In the genomic region with DNA sequence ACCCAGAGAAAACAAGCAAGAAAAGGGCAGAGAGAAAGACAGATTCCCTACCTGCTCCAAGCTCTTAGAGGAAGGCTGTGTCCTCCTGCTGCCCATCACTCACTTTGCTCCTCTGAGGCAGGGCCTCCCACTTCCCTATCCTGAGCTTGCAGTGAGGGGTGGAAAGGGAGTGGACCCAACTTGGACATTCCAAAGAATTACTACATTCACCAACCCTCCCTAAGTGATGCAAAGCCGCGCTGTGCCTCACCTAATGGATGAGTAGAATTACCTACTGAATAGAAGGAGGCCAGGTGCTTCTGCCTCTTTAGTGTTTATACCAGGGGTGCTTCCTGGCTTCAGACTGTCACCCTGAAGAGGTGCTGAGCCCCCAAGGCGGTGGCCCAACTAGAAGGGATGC, we compare ENCODE assay signal across 21 cellular contexts. TPM values are rescaled to one million over a fixed set of nuclear protein-coding genes. Genes with fewer than 3 reads are reported as not detected.
A peak's percentile ranks its signal among the peaks of the same experiment; 100 is the strongest.
DNase-seq lines count a peak whose midpoint lies in the region; ATAC-seq and TF ChIP-seq lines count a peak whose summit lies in the region.
"Had no signal": no experiment of that assay in that cellular context is flagged by ENCODE, and none has a peak within 500 bp of the region (broad histone marks: within the 10 kb centered on the region; RNA-seq: fewer than 3 reads in every experiment).

No MANE protein-coding gene starts in this region.

- H3K36me3 Mint-ChIP-seq in CD8-positive, alpha-beta memory T cell = peaks cover 0 to 9% (median 0%) of the 10 kb centered on the region in 3 donors
- H3K36me3 Mint-ChIP-seq in chondrocyte (ENCODE audit: low read depth) = no peaks in the 10 kb centered on the region
- H3K36me3 Mint-ChIP-seq in natural killer cell = no peaks in the 10 kb centered on the region
- no peaks in the 10 kb centered on the region for H3K36me3 Mint-ChIP-seq in activated CD4-positive, alpha-beta memory T cell treated with anti-CD3 and anti-CD28 coated beads for 36 hours
- H3K36me3 Mint-ChIP-seq in activated T-helper 1 cell treated with anti-CD3 and anti-CD28 coated beads, Interleukin-12 subunit alpha, Interleukin-12 subunit beta, Interleukin-2, Interleukin-4 antibody, amounts not matched to agents 30 ng/mL and 10 ng/mL and 1 ng/mL, durations not matched to agents 14 hours and 24 hours and 36 hours (ENCODE audit: low read depth) = no peaks in the 10 kb centered on the region

- peak overlapping the region; percentile 90 to 98 (median 95) for H3K4me3 Mint-ChIP-seq in CD8-positive, alpha-beta memory T cell
- H3K4me3 Mint-ChIP-seq in chondrocyte (ENCODE audit: unreplicated experiment) (peak overlapping the region; percentile 86), natural killer cell (peak overlapping the region; percentile 98)
- no peak overlapping the region for H3K4me3 Mint-ChIP-seq in activated CD4-positive, alpha-beta memory T cell treated with anti-CD3 and anti-CD28 coated beads for 36 hours
- H3K4me3 Mint-ChIP-seq in activated T-helper 1 cell treated with anti-CD3 and anti-CD28 coated beads, Interleukin-12 subunit alpha, Interleukin-12 subunit beta, Interleukin-2, Interleukin-4 antibody, amounts not matched to agents 30 ng/mL and 10 ng/mL and 1 ng/mL, durations not matched to agents 14 hours and 24 hours and 36 hours = no peak overlapping the region

- POLR2A ChIA-PET in CD8-positive, alpha-beta memory T cell (lab: Charles Lee) = interaction anchor here (1.2 kb wide), 1 partner anchor 16 kb away, joined by 4 read pairs; no protein-coding TSS in a partner anchor
- POLR2A ChIA-PET in activated CD4-positive, alpha-beta memory T cell treated with anti-CD3 and anti-CD28 coated beads for 36 hours (lab: Charles Lee) = no interaction called here

- no peaks in the 10 kb centered on the region for H3K79me2 ChIP-seq in ACC112 (ENCODE audit: control insufficient read depth, insufficient read depth, low read length, unreplicated experiment)

- no peak for ATAC-seq in natural killer cell
- ATAC-seq: activated CD8-positive, alpha-beta T cell treated with anti-CD3 and anti-CD28 coated beads for 36 hours; K562; stimulated activated naive CD8-positive, alpha-beta T cell treated with anti-CD3 and anti-CD28 coated beads, Interleukin-15, amount 100 ng/mL, for 72 hours; upper lobe of right lung had no signal

- H2AFZ ChIP-seq in ACC112 (ENCODE audit: low read length, unreplicated experiment) = peak overlapping the region; percentile 99

- H3K27ac Mint-ChIP-seq in CD8-positive, alpha-beta memory T cell = peak overlapping the region in 6 of 8 donors; percentile 43 to 94 (median 74)
- H3K27ac Mint-ChIP-seq in chondrocyte (ENCODE audit: unreplicated experiment) (no peak overlapping the region), natural killer cell (peak overlapping the region; percentile 60 to 71)
- H3K27ac Mint-ChIP-seq in activated CD4-positive, alpha-beta memory T cell treated with anti-CD3 and anti-CD28 coated beads for 36 hours = no peak overlapping the region
- no peak overlapping the region for H3K27ac Mint-ChIP-seq in activated T-helper 1 cell treated with anti-CD3 and anti-CD28 coated beads, Interleukin-12 subunit alpha, Interleukin-12 subunit beta, Interleukin-2, Interleukin-4 antibody, amounts not matched to agents 30 ng/mL and 10 ng/mL and 1 ng/mL, durations not matched to agents 14 hours and 24 hours and 36 hours
- H3K27ac Mint-ChIP-seq: activated CD8-positive, alpha-beta T cell treated with anti-CD3 and anti-CD28 coated beads for 36 hours; activated T-helper 2 cell treated with anti-CD3 and anti-CD28 coated beads, Interferon-gamma antibody, Interleukin-2, Interleukin-4, amounts not matched to agents 10 μg/mL and 5 μg/mL and 100 μg/mL, durations not matched to agents 14 hours and 24 hours and 36 hours; stimulated activated naive CD8-positive, alpha-beta T cell treated with anti-CD3 and anti-CD28 coated beads, Interleukin-15, amount 100 ng/mL, for 72 hours had no signal

- no peaks in the 10 kb centered on the region for H3K9me3 Mint-ChIP-seq in CD8-positive, alpha-beta memory T cell
- H3K9me3 Mint-ChIP-seq in chondrocyte (ENCODE audit: low read depth) (no peaks in the 10 kb centered on the region), natural killer cell (no peaks in the 10 kb centered on the region)
- no peaks in the 10 kb centered on the region for H3K9me3 Mint-ChIP-seq in activated CD4-positive, alpha-beta memory T cell treated with anti-CD3 and anti-CD28 coated beads for 36 hours
- no peaks in the 10 kb centered on the region for H3K9me3 Mint-ChIP-seq in activated T-helper 1 cell treated with anti-CD3 and anti-CD28 coated beads, Interleukin-12 subunit alpha, Interleukin-12 subunit beta, Interleukin-2, Interleukin-4 antibody, amounts not matched to agents 30 ng/mL and 10 ng/mL and 1 ng/mL, durations not matched to agents 14 hours and 24 hours and 36 hours
- H3K9me3 Mint-ChIP-seq: activated CD8-positive, alpha-beta T cell treated with anti-CD3 and anti-CD28 coated beads for 36 hours; activated T-helper 2 cell treated with anti-CD3 and anti-CD28 coated beads, Interferon-gamma antibody, Interleukin-2, Interleukin-4, amounts not matched to agents 10 μg/mL and 5 μg/mL and 100 μg/mL, durations not matched to agents 14 hours and 24 hours and 36 hours; stimulated activated naive CD8-positive, alpha-beta T cell treated with anti-CD3 and anti-CD28 coated beads, Interleukin-15, amount 100 ng/mL, for 72 hours had no signal

- no peaks in the 10 kb centered on the region for H3K9me3 ChIP-seq in CD8-positive, alpha-beta memory T cell (ENCODE audit: low read length)
- H3K9me3 ChIP-seq in WERI-Rb-1 (ENCODE audit: severe bottlenecking) (no peaks in the 10 kb centered on the region), left ventricle myocardium inferior (replicated peaks) (no peaks in the 10 kb centered on the region)
- H3K9me3 ChIP-seq: adrenal gland, right atrium auricular region, upper lobe of right lung had no signal

- H3K4me1 ChIP-seq in ACC112 (ENCODE audit: control insufficient read depth, insufficient read depth, low read length, unreplicated experiment) (peaks cover 4% of the 10 kb centered on the region), left ventricle myocardium inferior (peaks cover 32% of the 10 kb centered on the region)
- peaks cover 22% of the 10 kb centered on the region for H3K4me1 ChIP-seq in CD8-positive, alpha-beta memory T cell (ENCODE audit: insufficient read depth, low read length)

- no peaks in the 10 kb centered on the region for H3K27me3 ChIP-seq in ACC112 (ENCODE audit: insufficient read depth, low read length)
- peaks cover 27% of the 10 kb centered on the region for H3K27me3 ChIP-seq in CD8-positive, alpha-beta memory T cell (ENCODE audit: insufficient read depth, low read length, poor library complexity, severe bottlenecking)
- peaks cover 99% of the 10 kb centered on the region for H3K27me3 ChIP-seq in WERI-Rb-1 (ENCODE audit: insufficient read depth, low read depth, severe bottlenecking)
- H3K27me3 ChIP-seq in left ventricle myocardium inferior (ENCODE audit: low read depth) = peaks cover 36% of the 10 kb centered on the region
- H3K27me3 ChIP-seq: right atrium auricular region had no signal

- H3K4me3 ChIP-seq in ACC112 (ENCODE audit: low read depth, low read length) (peak overlapping the region; percentile 80), WERI-Rb-1 (ENCODE audit: low read depth, low read length) (no peak overlapping the region), left ventricle myocardium inferior (no peak overlapping the region)
- H3K4me3 ChIP-seq in CD8-positive, alpha-beta memory T cell (ENCODE audit: low read length) = no peak overlapping the region
- H3K4me3 ChIP-seq: K562 had no signal

- H3K36me3 ChIP-seq in ACC112 (ENCODE audit: insufficient read depth, low read length) (no peaks in the 10 kb centered on the region), WERI-Rb-1 (no peaks in the 10 kb centered on the region), left ventricle myocardium inferior (no peaks in the 10 kb centered on the region)
- H3K36me3 ChIP-seq in CD8-positive, alpha-beta memory T cell (ENCODE audit: insufficient read depth, low read length) = no peaks in the 10 kb centered on the region
- H3K36me3 ChIP-seq: adrenal gland, right atrium auricular region, upper lobe of right lung had no signal

- intact Hi-C loops in natural killer cell (cut with micrococcal nuclease) (loop anchor here (5.0 kb wide), 1 partner anchor 538 kb away; a partner anchor contains a TSS), left ventricle myocardium inferior (cut with micrococcal nuclease) (loop anchor here (10.0 kb wide), 1 partner anchor 619 kb away; no protein-coding TSS in a partner anchor)
- intact Hi-C loops in activated CD4-positive, alpha-beta memory T cell treated with anti-CD3 and anti-CD28 coated beads for 36 hours (cut with micrococcal nuclease) = loop anchor here (5.0 kb wide), 2 partner anchors 802 to 927 kb away; a partner anchor contains a TSS
- intact Hi-C loops in activated T-helper 1 cell treated with anti-CD3 and anti-CD28 coated beads, Interleukin-12 subunit alpha, Interleukin-12 subunit beta, Interleukin-2, Interleukin-4 antibody, amounts not matched to agents 30 ng/mL and 10 ng/mL and 1 ng/mL, durations not matched to agents 14 hours and 24 hours and 36 hours (cut with micrococcal nuclease) = loop anchor here (5.0 kb wide), 4 partner anchors 498 to 1458 kb away; a partner anchor contains a TSS

- H3K27ac ChIP-seq in ACC112 (ENCODE audit: low read depth, low read length) (no peak overlapping the region), WERI-Rb-1 (no peak overlapping the region), left ventricle myocardium inferior (replicated peaks) (no peak overlapping the region)
- H3K27ac ChIP-seq in CD8-positive, alpha-beta memory T cell (ENCODE audit: low read depth, low read length) = no peak overlapping the region
- H3K27ac ChIP-seq: adrenal gland, upper lobe of right lung had no signal

- TF ChIP-seq CTCF in chondrocyte (IDR thresholded peaks at IDR 0.05) (no peak), natural killer cell (IDR thresholded peaks at IDR 0.05) (no peak), WERI-Rb-1 (IDR thresholded peaks at IDR 0.05; ENCODE audit: low read depth, low read length) (no peak), left ventricle myocardium inferior (IDR thresholded peaks at IDR 0.05; ENCODE audit: borderline replicate concordance) (no peak)

- DNase-seq in CD8-positive, alpha-beta memory T cell = no peak
- DNase-seq in chondrocyte (ENCODE audit: low spot score) (no peak), natural killer cell (no peak), WERI-Rb-1 (no peak), left ventricle myocardium inferior (no peak)
- no peak for DNase-seq in activated CD4-positive, alpha-beta memory T cell treated with anti-CD3 and anti-CD28 coated beads for 36 hours
- no peak for DNase-seq in activated T-helper 1 cell treated with anti-CD3 and anti-CD28 coated beads, Interleukin-12 subunit alpha, Interleukin-12 subunit beta, Interleukin-2, Interleukin-4 antibody, amounts not matched to agents 30 ng/mL and 10 ng/mL and 1 ng/mL, durations not matched to agents 14 hours and 24 hours and 36 hours (ENCODE audit: low spot score)
- DNase-seq: activated CD8-positive, alpha-beta T cell treated with anti-CD3 and anti-CD28 coated beads for 36 hours; adrenal gland; central memory CD4-positive, alpha-beta T cell; HCEC 1CT; islet precursor cell; mesendoderm; NCI-H1930; RPMI8226; stimulated activated naive CD8-positive, alpha-beta T cell treated with anti-CD3 and anti-CD28 coated beads, Interleukin-15, amount 100 ng/mL, for 72 hours had no signal

- H3K4me1 Mint-ChIP-seq in CD8-positive, alpha-beta memory T cell = peaks cover 30 to 38% (median 36%) of the 10 kb centered on the region in 3 donors
- peaks cover 23% of the 10 kb centered on the region for H3K4me1 Mint-ChIP-seq in chondrocyte (ENCODE audit: low read depth)
- peaks cover 24 to 31% of the 10 kb centered on the region in 2 donors for H3K4me1 Mint-ChIP-seq in natural killer cell
- peaks cover 22% of the 10 kb centered on the region for H3K4me1 Mint-ChIP-seq in activated CD4-positive, alpha-beta memory T cell treated with anti-CD3 and anti-CD28 coated beads for 36 hours (ENCODE audit: low read depth)
- peaks cover 23% of the 10 kb centered on the region for H3K4me1 Mint-ChIP-seq in activated T-helper 1 cell treated with anti-CD3 and anti-CD28 coated beads, Interleukin-12 subunit alpha, Interleukin-12 subunit beta, Interleukin-2, Interleukin-4 antibody, amounts not matched to agents 30 ng/mL and 10 ng/mL and 1 ng/mL, durations not matched to agents 14 hours and 24 hours and 36 hours (ENCODE audit: low read depth)

- H3K27me3 Mint-ChIP-seq in CD8-positive, alpha-beta memory T cell = peaks cover 26% of the 10 kb centered on the region in 2 donors
- H3K27me3 Mint-ChIP-seq in chondrocyte (ENCODE audit: low read depth) (peaks cover 2% of the 10 kb centered on the region), natural killer cell (ENCODE audit: low read depth in 2 of 2) (peaks cover 16 to 24% of the 10 kb centered on the region in 2 donors)
- H3K27me3 Mint-ChIP-seq in activated CD4-positive, alpha-beta memory T cell treated with anti-CD3 and anti-CD28 coated beads for 36 hours = peaks cover 44% of the 10 kb centered on the region
- H3K27me3 Mint-ChIP-seq in activated T-helper 1 cell treated with anti-CD3 and anti-CD28 coated beads, Interleukin-12 subunit alpha, Interleukin-12 subunit beta, Interleukin-2, Interleukin-4 antibody, amounts not matched to agents 30 ng/mL and 10 ng/mL and 1 ng/mL, durations not matched to agents 14 hours and 24 hours and 36 hours (ENCODE audit: insufficient read depth) = peaks cover 96% of the 10 kb centered on the region

- CTCF ChIA-PET in CD8-positive, alpha-beta memory T cell (lab: Charles Lee) = interaction anchor here (1.0 to 1.3 kb wide), 3 partner anchors 500 to 843 kb away, joined by 3 to 4 read pairs (median 3); no protein-coding TSS in a partner anchor
- CTCF ChIA-PET in activated CD4-positive, alpha-beta memory T cell treated with anti-CD3 and anti-CD28 coated beads for 36 hours (lab: Charles Lee) = interaction anchor here (1.1 kb wide), 1 partner anchor 14 kb away, joined by 3 read pairs; no protein-coding TSS in a partner anchor

RNA-seq across cellular contexts. Expression of a gene that starts 5.6 kb away (rescaled TPM):
- not detected for total RNA-seq in CD8-positive, alpha-beta memory T cell
- not detected for polyA plus RNA-seq in CD8-positive, alpha-beta memory T cell
- total RNA-seq in chondrocyte (14.1 to 34.5 TPM (median 32.3 TPM) in 3 replicates), natural killer cell (not detected), left ventricle myocardium inferior (2.7 TPM)
- total RNA-seq in activated CD4-positive, alpha-beta memory T cell treated with anti-CD3 and anti-CD28 coated beads for 36 hours = not detected
- total RNA-seq in activated T-helper 1 cell treated with anti-CD3 and anti-CD28 coated beads, Interleukin-12 subunit alpha, Interleukin-12 subunit beta, Interleukin-2, Interleukin-4 antibody, amounts not matched to agents 30 ng/mL and 10 ng/mL and 1 ng/mL, durations not matched to agents 14 hours and 24 hours and 36 hours = not detected in 2 replicates
- total RNA-seq: activated CD8-positive, alpha-beta T cell treated with anti-CD3 and anti-CD28 coated beads for 36 hours; activated T-helper 2 cell treated with anti-CD3 and anti-CD28 coated beads, Interferon-gamma antibody, Interleukin-2, Interleukin-4, amounts not matched to agents 10 μg/mL and 5 μg/mL and 100 μg/mL, durations not matched to agents 14 hours and 24 hours and 36 hours; K562 had no signal
- polyA plus RNA-seq: K562 had no signal

Comparison
In these comparisons a context has a peak if more than half of its experiments do, and no peak if none do; other contexts are left out.
1. H3K27ac Mint-ChIP-seq: peak in CD8-positive, alpha-beta memory T cell (6 of 8) and natural killer cell (2 of 2); none in chondrocyte (single experiment), activated CD4-positive, alpha-beta memory T cell treated with anti-CD3 and anti-CD28 coated beads for 36 hours (single experiment) and activated T-helper 1 cell treated with anti-CD3 and anti-CD28 coated beads, Interleukin-12 subunit alpha, Interleukin-12 subunit beta, Interleukin-2, Interleukin-4 antibody, amounts not matched to agents 30 ng/mL and 10 ng/mL and 1 ng/mL, durations not matched to agents 14 hours and 24 hours and 36 hours (single experiment).
2. H3K4me3 Mint-ChIP-seq: peak in CD8-positive, alpha-beta memory T cell (7 of 7), chondrocyte (single experiment) and natural killer cell (single experiment); none in activated CD4-positive, alpha-beta memory T cell treated with anti-CD3 and anti-CD28 coated beads for 36 hours (single experiment) and activated T-helper 1 cell treated with anti-CD3 and anti-CD28 coated beads, Interleukin-12 subunit alpha, Interleukin-12 subunit beta, Interleukin-2, Interleukin-4 antibody, amounts not matched to agents 30 ng/mL and 10 ng/mL and 1 ng/mL, durations not matched to agents 14 hours and 24 hours and 36 hours (single experiment).